Comparison of ENCODE assay signal across 18 cellular contexts in genomic region chr19:16467581-16467980, GRCh38. TPM values are rescaled to one million over a fixed set of nuclear protein-coding genes. Genes with fewer than 3 reads are reported as not detected.
A peak's percentile ranks its signal among the peaks of the same experiment; 100 is the strongest.
DNase-seq lines count a peak whose midpoint lies in the region; ATAC-seq and TF ChIP-seq lines count a peak whose summit lies in the region.
"Had no signal": no experiment of that assay in that cellular context is flagged by ENCODE, and none has a peak within 500 bp of the region (broad histone marks: within the 10 kb centered on the region; RNA-seq: fewer than 3 reads in every experiment).

No MANE protein-coding gene starts in this region.

- ATAC-seq in activated CD8-positive, alpha-beta T cell treated with anti-CD3 and anti-CD28 coated beads, Interleukin-2, amount 10 ng/mL, durations not matched to agents 7 days and 5 days, result no peak
- ATAC-seq: naive thymus-derived CD4-positive, alpha-beta T cell; stimulated activated naive CD8-positive, alpha-beta T cell treated with anti-CD3 and anti-CD28 coated beads, Interleukin-15, Interleukin-2, amounts not matched to agents 100 U/mL and 50 U/mL, for 24 hours had no signal

- H2AFZ ChIP-seq in OCI-LY1 (ENCODE audit: low read length), result no peak overlapping the region
- H2AFZ ChIP-seq: hepatocyte had no signal

- POLR2A ChIA-PET in activated CD8-positive, alpha-beta T cell treated with anti-CD3 and anti-CD28 coated beads, Interleukin-2, amount 10 ng/mL, durations not matched to agents 7 days and 5 days (lab: Charles Lee), result no interaction called here

- H3K9me3 ChIP-seq in OCI-LY1 (ENCODE audit: low read length), result no peaks in the 10 kb centered on the region
- no peaks in the 10 kb centered on the region for H3K9me3 ChIP-seq in skeletal muscle tissue (ENCODE audit: control insufficient read depth in 3 of 3, low read length in 3 of 3)
- H3K9me3 ChIP-seq in tibial artery, result no peaks in the 10 kb centered on the region

- H3K4me1 Mint-ChIP-seq in brain (peaks cover 70% of the 10 kb centered on the region), immature natural killer cell (peaks cover 73 to 86% of the 10 kb centered on the region in 2 donors)
- peaks cover 42% of the 10 kb centered on the region for H3K4me1 Mint-ChIP-seq in activated CD8-positive, alpha-beta T cell treated with anti-CD3 and anti-CD28 coated beads, Interleukin-2, amount 10 ng/mL, durations not matched to agents 7 days and 5 days (ENCODE audit: low read depth)

- no peaks in the 10 kb centered on the region for H3K9me2 ChIP-seq in OCI-LY1 (ENCODE audit: low read depth, low read length)

- H3K36me3 ChIP-seq in OCI-LY1 (ENCODE audit: insufficient read depth, low read length) (peaks cover 10% of the 10 kb centered on the region), skeletal muscle tissue (ENCODE audit: control insufficient read depth in 3 of 3, insufficient read depth in 3 of 3, low read length in 3 of 3) (no peaks in the 10 kb centered on the region), tibial artery (no peaks in the 10 kb centered on the region)

- H3K79me2 ChIP-seq in OCI-LY1 (ENCODE audit: insufficient read depth, low read length), result peaks cover 87% of the 10 kb centered on the region

- peak overlapping the region; percentile 84 for H3K4me2 ChIP-seq in OCI-LY1 (ENCODE audit: low read length)
- H3K4me2 ChIP-seq: hepatocyte had no signal

- H3K9me3 Mint-ChIP-seq in brain (peaks cover 0 to 3% (median 0%) of the 10 kb centered on the region in 5 experiments), immature natural killer cell (no peaks in the 10 kb centered on the region)
- no peaks in the 10 kb centered on the region for H3K9me3 Mint-ChIP-seq in activated CD8-positive, alpha-beta T cell treated with anti-CD3 and anti-CD28 coated beads, Interleukin-2, amount 10 ng/mL, durations not matched to agents 7 days and 5 days (ENCODE audit: insufficient read depth)
- H3K9me3 Mint-ChIP-seq: naive thymus-derived CD4-positive, alpha-beta T cell had no signal

- H3K27me3 ChIP-seq in OCI-LY1 (ENCODE audit: insufficient read depth, low read length), result no peaks in the 10 kb centered on the region
- no peaks in the 10 kb centered on the region for H3K27me3 ChIP-seq in skeletal muscle tissue (ENCODE audit: control insufficient read depth in 3 of 3, insufficient read depth in 3 of 3, low read length in 3 of 3)
- H3K27me3 ChIP-seq in tibial artery, result no peaks in the 10 kb centered on the region
- H3K27me3 ChIP-seq: hepatocyte had no signal

- DNase-seq in immature natural killer cell (no peak), tibial artery (no peak), hepatic stellate cell (ENCODE audit: low spot score) (no peak)
- no peak for DNase-seq in activated CD4-positive, CD25-positive, alpha-beta regulatory T cell (lab: John Stamatoyannopoulos, UW)
- no peak for DNase-seq in activated CD8-positive, alpha-beta T cell treated with anti-CD3 and anti-CD28 coated beads, Interleukin-2, amount 10 ng/mL, durations not matched to agents 7 days and 5 days
- DNase-seq: activated T-cell treated with anti-CD3 and anti-CD28 coated beads for 4 hours; cortex of kidney; DND-41; naive thymus-derived CD4-positive, alpha-beta T cell; NCI-H1694 treated with DMSO at 0.1 percent for 48 hours; stimulated activated naive CD8-positive, alpha-beta T cell treated with anti-CD3 and anti-CD28 coated beads, Interleukin-15, Interleukin-2, amounts not matched to agents 100 U/mL and 50 U/mL, for 24 hours; WERI-Rb-1 had no signal

- peak overlapping the region; percentile 13; the same call in 1 of the 2 replicates for H3K9ac ChIP-seq in OCI-LY1 (ENCODE audit: low read length)
- H3K9ac ChIP-seq in skeletal muscle tissue (ENCODE audit: low read depth in 1 of 3, low read length in 3 of 3), result peak overlapping the region; percentile 50 to 77 (median 65)

- H3K27ac ChIP-seq in OCI-LY1 (ENCODE audit: low read depth, low read length, poor library complexity, severe bottlenecking) (peak overlapping the region; percentile 60), skeletal muscle tissue (ENCODE audit: low read depth, low read length) (peak overlapping the region; percentile 78), tibial artery (no peak overlapping the region)
- H3K27ac ChIP-seq: hepatocyte, WERI-Rb-1 had no signal

- peaks cover 6% of the 10 kb centered on the region for H3K27me3 Mint-ChIP-seq in brain
- H3K27me3 Mint-ChIP-seq in immature natural killer cell (ENCODE audit: low read depth in 3 of 3), result peaks cover 0 to 2% (median 0%) of the 10 kb centered on the region in 3 donors
- no peaks in the 10 kb centered on the region for H3K27me3 Mint-ChIP-seq in activated CD8-positive, alpha-beta T cell treated with anti-CD3 and anti-CD28 coated beads, Interleukin-2, amount 10 ng/mL, durations not matched to agents 7 days and 5 days (ENCODE audit: low read depth)
- H3K27me3 Mint-ChIP-seq: naive thymus-derived CD4-positive, alpha-beta T cell had no signal

- TF ChIP-seq CTCF in OCI-LY1 (IDR thresholded peaks at IDR 0.05; ENCODE audit: low read length) (no peak), brain (conservative IDR thresholded peaks at IDR 0.05) (no peak), tibial artery (IDR thresholded peaks at IDR 0.05) (no peak)

- peak overlapping the region; percentile 15 for H3K4me3 ChIP-seq in OCI-LY1 (ENCODE audit: low read depth, low read length, poor library complexity, severe bottlenecking)
- no peak overlapping the region for H3K4me3 ChIP-seq in skeletal muscle tissue (ENCODE audit: low read length in 3 of 3)
- no peak overlapping the region for H3K4me3 ChIP-seq in tibial artery
- H3K4me3 ChIP-seq: hepatocyte had no signal

- H4K20me1 ChIP-seq in OCI-LY1 (ENCODE audit: insufficient read depth, low read length), result no peaks in the 10 kb centered on the region

- H3K36me3 Mint-ChIP-seq in brain (peaks cover 30% of the 10 kb centered on the region), immature natural killer cell (no peaks in the 10 kb centered on the region)
- peaks cover 14% of the 10 kb centered on the region for H3K36me3 Mint-ChIP-seq in activated CD8-positive, alpha-beta T cell treated with anti-CD3 and anti-CD28 coated beads, Interleukin-2, amount 10 ng/mL, durations not matched to agents 7 days and 5 days (ENCODE audit: low read depth)

- H3F3A ChIP-seq in OCI-LY1 (ENCODE audit: insufficient read depth, low read length), result no peaks in the 10 kb centered on the region

- H3K4me3 Mint-ChIP-seq in brain, result peak overlapping the region; percentile 14 to 77 (median 29)
- H3K4me3 Mint-ChIP-seq in immature natural killer cell, result peak overlapping the region in 1 of 5 donors; percentile 27
- H3K4me3 Mint-ChIP-seq in activated CD8-positive, alpha-beta T cell treated with anti-CD3 and anti-CD28 coated beads, Interleukin-2, amount 10 ng/mL, durations not matched to agents 7 days and 5 days, result no peak overlapping the region
- H3K4me3 Mint-ChIP-seq: CD14-positive monocyte had no signal

- CTCF ChIA-PET in activated CD8-positive, alpha-beta T cell treated with anti-CD3 and anti-CD28 coated beads, Interleukin-2, amount 10 ng/mL, durations not matched to agents 7 days and 5 days (lab: Charles Lee), result interaction anchor here (1.8 kb wide), 1 partner anchor 25 kb away, joined by 3 read pairs; no protein-coding TSS in a partner anchor

- H3K27ac Mint-ChIP-seq in brain (peak overlapping the region; percentile 22 to 85 (median 40)), immature natural killer cell (peak overlapping the region in 5 of 6 donors; percentile 10 to 87 (median 77))
- no peak overlapping the region for H3K27ac Mint-ChIP-seq in activated CD8-positive, alpha-beta T cell treated with anti-CD3 and anti-CD28 coated beads, Interleukin-2, amount 10 ng/mL, durations not matched to agents 7 days and 5 days

- H3K4me1 ChIP-seq in OCI-LY1 (ENCODE audit: insufficient read depth, low read length, severe bottlenecking) (peaks cover 62% of the 10 kb centered on the region), skeletal muscle tissue (ENCODE audit: control insufficient read depth in 3 of 3, insufficient read depth in 3 of 3, low read length in 3 of 3) (peaks cover 69 to 80% (median 78%) of the 10 kb centered on the region in 3 donors), tibial artery (peaks cover 0 to 35% (median 21%) of the 10 kb centered on the region in 4 donors)

- intact Hi-C loops in tibial artery (cut with DNase I; ENCODE audit: low total_unique reads), result no loop called here

RNA-seq across cellular contexts. Expression of gene EPS15L1, which starts 4.2 kb away (rescaled TPM):
- polyA plus RNA-seq in brain (ENCODE audit: insufficient read depth, low read depth, low replicate concordance) (34.6 TPM), immature natural killer cell (10 to 100 TPM; 14.5 to 28.8 (median 16.4) TPM)
- 15.1 TPM for total RNA-seq in skeletal muscle tissue
- 10 to 100 TPM; 34.1 to 35.5 TPM for total RNA-seq in activated CD8-positive, alpha-beta T cell treated with anti-CD3 and anti-CD28 coated beads, Interleukin-2, amount 10 ng/mL, durations not matched to agents 7 days and 5 days

RNA-seq across cellular contexts. Expression of gene CALR3, which starts 28.4 kb away (rescaled TPM):
- polyA plus RNA-seq in brain (ENCODE audit: insufficient read depth, low read depth, low replicate concordance) (not detected), immature natural killer cell (under 1 TPM in 1 of 3 donors, not detected in 2; 0.25 TPM)
- under 0.01 TPM for total RNA-seq in skeletal muscle tissue
- not detected for total RNA-seq in activated CD8-positive, alpha-beta T cell treated with anti-CD3 and anti-CD28 coated beads, Interleukin-2, amount 10 ng/mL, durations not matched to agents 7 days and 5 days
- total RNA-seq: hepatocyte; naive thymus-derived CD4-positive, alpha-beta T cell; NCI-H460 had no signal
- polyA plus RNA-seq: CD14-positive monocyte; hepatocyte; naive thymus-derived CD4-positive, alpha-beta T cell had no signal

RNA-seq across cellular contexts. Expression of gene C19orf44, which starts 28.6 kb away (rescaled TPM):
- polyA plus RNA-seq in brain (ENCODE audit: insufficient read depth, low read depth, low replicate concordance) (3.2 TPM), immature natural killer cell (1 to 10 TPM in 1 of 3 donors, under 1 TPM in 1, not detected in 1; 0.80 to 1.2 TPM)
- 2.6 TPM for total RNA-seq in skeletal muscle tissue
- total RNA-seq in activated CD8-positive, alpha-beta T cell treated with anti-CD3 and anti-CD28 coated beads, Interleukin-2, amount 10 ng/mL, durations not matched to agents 7 days and 5 days, result 1 to 10 TPM; 3.0 to 3.1 TPM

Comparison
In these comparisons a context has a peak if more than half of its experiments do, and no peak if none do; other contexts are left out.
1. H3K27ac ChIP-seq: peak in OCI-LY1 (single experiment) and skeletal muscle tissue (single experiment); none in tibial artery (0 of 2).